ENCODE assay signal across 12 cellular contexts in genomic region chr5:55427157-55427556, GRCh38.
DNase-seq lines count a peak whose midpoint lies in the region; ATAC-seq and TF ChIP-seq lines count a peak whose summit lies in the region.
"Had no signal": no experiment of that assay in that cellular context is flagged by ENCODE, and none has a peak within 500 bp of the region (broad histone marks: within the 10 kb centered on the region; RNA-seq: fewer than 3 reads in every experiment).

No MANE protein-coding gene starts in this region.

- H3K9ac ChIP-seq in KMS-11: no peak overlapping the region

- H3K4me3 ChIP-seq in BE2C (ENCODE audit: low read depth, low read length): no peak overlapping the region
- H3K4me3 ChIP-seq in KMS-11 (IDR thresholded peaks at IDR 0.05; ENCODE audit: insufficient read depth, low read depth, low read length): no peak overlapping the region
- H3K4me3 ChIP-seq in coronary artery: no peak overlapping the region
- no peak overlapping the region for H3K4me3 ChIP-seq in tibial nerve

- no peak overlapping the region for H2AFZ ChIP-seq in KMS-11 (ENCODE audit: low read depth)

- no peak for TF ChIP-seq POLR2A in tibial nerve (IDR thresholded peaks at IDR 0.05)

- 60 to 75% methylated on average over 1 of the region's 1 CpG for WGBS in tibial nerve, 2 donors

- H3K27me3 ChIP-seq in BE2C (no peaks in the 10 kb centered on the region), KMS-11 (ENCODE audit: insufficient read depth, low read depth) (no peaks in the 10 kb centered on the region), tibial nerve (no peaks in the 10 kb centered on the region)

- no peaks in the 10 kb centered on the region; the same call in 1 of the 2 replicates for H3K4me1 ChIP-seq in BE2C
- H3K4me1 ChIP-seq in KMS-11 (ENCODE audit: low read depth, poor library complexity, severe bottlenecking): peaks cover 56% of the 10 kb centered on the region
- peaks cover 0 to 27% (median 3%) of the 10 kb centered on the region in 4 donors for H3K4me1 ChIP-seq in tibial nerve

- peaks cover 3% of the 10 kb centered on the region; the same call in 1 of the 2 replicates for H3K9me3 ChIP-seq in BE2C
- H3K9me3 ChIP-seq in tibial nerve: peaks cover 0 to 4% (median 0%) of the 10 kb centered on the region in 4 donors

- no peaks in the 10 kb centered on the region for H4K20me1 ChIP-seq in KMS-11 (ENCODE audit: insufficient read depth)

- peaks cover 67% of the 10 kb centered on the region for H3K36me3 ChIP-seq in BE2C
- peaks cover 5% of the 10 kb centered on the region; the same call in 1 of the 2 replicates for H3K36me3 ChIP-seq in KMS-11 (ENCODE audit: insufficient read depth)
- peaks cover 0 to 93% (median 6%) of the 10 kb centered on the region in 3 donors for H3K36me3 ChIP-seq in tibial nerve

- H3K79me2 ChIP-seq in KMS-11 (ENCODE audit: insufficient read depth, low read depth): no peaks in the 10 kb centered on the region; the same call in 1 of the 2 replicates

- peak overlapping the region; percentile 16; the same call in 1 of the 2 replicates for H3K4me2 ChIP-seq in KMS-11

- peak; percentile 40 for DNase-seq in BE2C
- DNase-seq in coronary artery (ENCODE audit: low spot score): no peak
- peak; percentile 99 for DNase-seq in myocyte (ENCODE audit: low read depth)
- DNase-seq in SK-N-DZ (ENCODE audit: low spot score): no peak
- DNase-seq in tibial nerve (ENCODE audit: low spot score in 2 of 2): no peak
- DNase-seq: activated effector memory CD4-positive, alpha-beta T cell treated with anti-CD3 and anti-CD28 coated beads, Interleukin-2, amount 50 U/mL, for 16 hours; GDM1; kidney glomerular epithelial cell; retina had no signal

- TF ChIP-seq EP300 in tibial nerve (IDR thresholded peaks at IDR 0.05): no peak

- no peak for ATAC-seq in HG02840 (IDR thresholded peaks at IDR 0.05; ENCODE audit: low FRiP score, unreplicated experiment)
- no peak for ATAC-seq in GM18519 (IDR thresholded peaks at IDR 0.05; ENCODE audit: low FRiP score, unreplicated experiment)

- H3K27ac ChIP-seq in KMS-11: no peak overlapping the region
- peak overlapping the region; percentile 28 to 61 for H3K27ac ChIP-seq in coronary artery
- H3K27ac ChIP-seq in tibial nerve: peak overlapping the region in 1 of 4 donors; percentile 52

- TF ChIP-seq CTCF in BE2C (IDR thresholded peaks at IDR 0.05; ENCODE audit: low read depth, low read length): no peak
- TF ChIP-seq CTCF in KMS-11 (conservative IDR thresholded peaks at IDR 0.05; ENCODE audit: low read depth, low read length): no peak
- no peak for TF ChIP-seq CTCF in coronary artery (IDR thresholded peaks at IDR 0.05)
- TF ChIP-seq CTCF in tibial nerve (IDR thresholded peaks at IDR 0.05): no peak

Comparison
In these comparisons a context has a peak if more than half of its experiments do, and no peak if none do; other contexts are left out.
1. DNase-seq: peak in BE2C (single experiment) and myocyte (single experiment); none in coronary artery (single experiment), SK-N-DZ (single experiment) and tibial nerve (0 of 2).